28 cellular contexts compared by ENCODE assay signal in genomic region chr3:183980408-183980807, GRCh38. TPM values are rescaled to one million over a fixed set of nuclear protein-coding genes. Genes with fewer than 3 reads are reported as not detected.
DNase-seq lines count a peak whose midpoint lies in the region; ATAC-seq and TF ChIP-seq lines count a peak whose summit lies in the region.
"Had no signal": no experiment of that assay in that cellular context is flagged by ENCODE, and none has a peak within 500 bp of the region (broad histone marks: within the 10 kb centered on the region; RNA-seq: fewer than 3 reads in every experiment).

No MANE protein-coding gene starts in this region.

- DNase-seq in NCI-H2171 treated with DMSO at 0.1 percent for 48 hours (lab: John Stamatoyannopoulos, UW) (peak; percentile 52), NCI-H2171 (lab: John Stamatoyannopoulos, UW) (no peak), left kidney (ENCODE audit: low read depth, low spot score) (peak; percentile 77), uterus (peak in 1 of 2 donors; percentile 43), NCI-H345 (lab: John Stamatoyannopoulos, UW) (no peak), SIG-M5 (lab: John Stamatoyannopoulos, UW) (no peak)
- DNase-seq in activated CD8-positive, alpha-beta memory T cell treated with anti-CD3 and anti-CD28 coated beads, Interleukin-2, amount 10 ng/mL, durations not matched to agents 7 days and 5 days: no peak
- DNase-seq: activated CD4-positive, alpha-beta T cell treated with anti-CD3 and anti-CD28 coated beads for 36 hours; activated CD8-positive, alpha-beta memory T cell treated with anti-CD3 and anti-CD28 coated beads, Interleukin-2, amount 50 U/mL, for 4 hours; activated effector memory CD4-positive, alpha-beta T cell treated with anti-CD3 and anti-CD28 coated beads, Interleukin-2, amount 50 U/mL, for 16 hours; hippocampal formation; KG1; mammary epithelial cell; natural killer cell; NCI-H1105; small intestine; stimulated activated CD4-positive, alpha-beta T cell treated with anti-CD3 and anti-CD28 coated beads, Interleukin-2, amount 100 ng/mL, for 48 hours; stimulated activated naive CD8-positive, alpha-beta T cell treated with anti-CD3 and anti-CD28 coated beads, Interleukin-15, amount 100 ng/mL, for 72 hours had no signal

- no peaks in the 10 kb centered on the region for H3K27me3 ChIP-seq in uterus
- H3K27me3 ChIP-seq: adrenal gland had no signal

- H3K27me3 Mint-ChIP-seq in activated CD8-positive, alpha-beta memory T cell treated with anti-CD3 and anti-CD28 coated beads, Interleukin-2, amount 10 ng/mL, durations not matched to agents 7 days and 5 days: no peaks in the 10 kb centered on the region
- H3K27me3 Mint-ChIP-seq: activated CD4-positive, alpha-beta T cell treated with anti-CD3 and anti-CD28 coated beads for 36 hours; stimulated activated naive CD8-positive, alpha-beta T cell treated with anti-CD3 and anti-CD28 coated beads, Interleukin-15, amount 100 ng/mL, for 72 hours; type B pancreatic cell had no signal

- peak overlapping the region; percentile 22 for H3K27ac ChIP-seq in angular gyrus (ENCODE audit: low read depth, low read length)
- peak overlapping the region; percentile 15 to 51 for H3K27ac ChIP-seq in uterus
- H3K27ac ChIP-seq: adrenal gland, parathyroid adenoma, RWPE1 had no signal

- H3K27ac Mint-ChIP-seq in activated CD8-positive, alpha-beta memory T cell treated with anti-CD3 and anti-CD28 coated beads, Interleukin-2, amount 10 ng/mL, durations not matched to agents 7 days and 5 days: no peak overlapping the region
- H3K27ac Mint-ChIP-seq: activated CD4-positive, alpha-beta T cell treated with anti-CD3 and anti-CD28 coated beads for 36 hours; natural killer cell; stimulated activated naive CD8-positive, alpha-beta T cell treated with anti-CD3 and anti-CD28 coated beads, Interleukin-15, amount 100 ng/mL, for 72 hours; type B pancreatic cell had no signal

- CTCF ChIA-PET in activated CD8-positive, alpha-beta memory T cell treated with anti-CD3 and anti-CD28 coated beads, Interleukin-2, amount 10 ng/mL, durations not matched to agents 7 days and 5 days (lab: Charles Lee): no interaction called here

- peaks cover 8% of the 10 kb centered on the region for H3K4me1 Mint-ChIP-seq in activated CD8-positive, alpha-beta memory T cell treated with anti-CD3 and anti-CD28 coated beads, Interleukin-2, amount 10 ng/mL, durations not matched to agents 7 days and 5 days
- H3K4me1 Mint-ChIP-seq: natural killer cell had no signal

- no peak for ATAC-seq in activated CD8-positive, alpha-beta memory T cell treated with anti-CD3 and anti-CD28 coated beads, Interleukin-2, amount 10 ng/mL, durations not matched to agents 7 days and 5 days
- ATAC-seq: activated CD4-positive, alpha-beta T cell treated with anti-CD3 and anti-CD28 coated beads for 36 hours; natural killer cell; stimulated activated naive CD8-positive, alpha-beta T cell treated with anti-CD3 and anti-CD28 coated beads, Interleukin-15, amount 100 ng/mL, for 72 hours had no signal

- no peak for TF ChIP-seq POLR2A in uterus (IDR thresholded peaks at IDR 0.05)

- TF ChIP-seq CTCF in uterus (IDR thresholded peaks at IDR 0.05): no peak

- no peak overlapping the region for H3K4me3 ChIP-seq in uterus
- H3K4me3 ChIP-seq: adrenal gland had no signal

- no peaks in the 10 kb centered on the region for H3K4me1 ChIP-seq in uterus
- H3K4me1 ChIP-seq: adrenal gland had no signal

- H3K9me3 ChIP-seq in uterus: no peaks in the 10 kb centered on the region
- H3K9me3 ChIP-seq: adrenal gland had no signal

- H3K9me3 Mint-ChIP-seq in activated CD8-positive, alpha-beta memory T cell treated with anti-CD3 and anti-CD28 coated beads, Interleukin-2, amount 10 ng/mL, durations not matched to agents 7 days and 5 days (ENCODE audit: low read depth): no peaks in the 10 kb centered on the region
- H3K9me3 Mint-ChIP-seq: natural killer cell; stimulated activated naive CD8-positive, alpha-beta T cell treated with anti-CD3 and anti-CD28 coated beads, Interleukin-15, amount 100 ng/mL, for 72 hours; type B pancreatic cell had no signal

- no peaks in the 10 kb centered on the region for H3K36me3 ChIP-seq in uterus

- H3K4me3 Mint-ChIP-seq in activated CD8-positive, alpha-beta memory T cell treated with anti-CD3 and anti-CD28 coated beads, Interleukin-2, amount 10 ng/mL, durations not matched to agents 7 days and 5 days: no peak overlapping the region
- H3K4me3 Mint-ChIP-seq: activated CD4-positive, alpha-beta T cell treated with anti-CD3 and anti-CD28 coated beads for 36 hours; natural killer cell; stimulated activated naive CD8-positive, alpha-beta T cell treated with anti-CD3 and anti-CD28 coated beads, Interleukin-15, amount 100 ng/mL, for 72 hours; type B pancreatic cell had no signal

- H3K36me3 Mint-ChIP-seq in activated CD8-positive, alpha-beta memory T cell treated with anti-CD3 and anti-CD28 coated beads, Interleukin-2, amount 10 ng/mL, durations not matched to agents 7 days and 5 days: peaks cover 4% of the 10 kb centered on the region

- intact Hi-C loops in uterus (cut with DNase I; ENCODE audit: low total_unique reads): no loop called here

RNA-seq across cellular contexts. Expression of gene ABCC5, which starts 37.3 kb away (rescaled TPM):
- total RNA-seq in uterus: 10 to 100 TPM; 15.9 to 46.0 (median 23.3) TPM
- 10 to 100 TPM; 21.2 to 26.5 TPM for total RNA-seq in activated CD8-positive, alpha-beta memory T cell treated with anti-CD3 and anti-CD28 coated beads, Interleukin-2, amount 10 ng/mL, durations not matched to agents 7 days and 5 days

RNA-seq across cellular contexts. Expression of gene HTR3D, which starts 51.1 kb away (rescaled TPM):
- total RNA-seq in uterus: not detected
- total RNA-seq in activated CD8-positive, alpha-beta memory T cell treated with anti-CD3 and anti-CD28 coated beads, Interleukin-2, amount 10 ng/mL, durations not matched to agents 7 days and 5 days: not detected
- total RNA-seq: A172; activated CD4-positive, alpha-beta T cell treated with anti-CD3 and anti-CD28 coated beads for 36 hours; adrenal gland; cerebellum; fibroblast of lung; H1; HT-29; mammary epithelial cell; natural killer cell had no signal

Comparison
In these comparisons a context has a peak if more than half of its experiments do, and no peak if none do; other contexts are left out.
1. DNase-seq: peak in NCI-H2171 treated with DMSO at 0.1 percent for 48 hours (single experiment) and left kidney (single experiment); none in NCI-H2171 (single experiment), NCI-H345 (single experiment), SIG-M5 (single experiment) and activated CD8-positive, alpha-beta memory T cell treated with anti-CD3 and anti-CD28 coated beads, Interleukin-2, amount 10 ng/mL, durations not matched to agents 7 days and 5 days (single experiment).